ENCODE assay signal across 9 cellular contexts in genomic region chr1:223471566-223471965, GRCh38.
"Had no signal": no experiment of that assay in that cellular context is flagged by ENCODE, and none has a peak within 500 bp of the region (broad histone marks: within the 10 kb centered on the region; RNA-seq: fewer than 3 reads in every experiment).

No MANE protein-coding gene starts in this region.

- H3K9ac ChIP-seq: GM23248 had no signal

- H3K4me3 ChIP-seq: GM23248, GM23338, HAP-1 had no signal

- H2AFZ ChIP-seq: GM23248, GM23338 had no signal

- ATAC-seq: GM23338, HCT116 had no signal

- H3K4me3 Mint-ChIP-seq: GM23338, H9, HFFc6 had no signal

- H3K36me3 ChIP-seq: HAP-1 had no signal

- H3K9me3 Mint-ChIP-seq: GM23338, HFFc6 had no signal

- H3K9me3 ChIP-seq: HAP-1 had no signal

- H3K4me2 ChIP-seq: GM23338 had no signal

- H3K27ac Mint-ChIP-seq: GM23338, HFFc6 had no signal

- H3K27ac ChIP-seq: GM23248 had no signal

- H3K4me1 ChIP-seq: HAP-1 had no signal

- DNase-seq: GM23248, GOT3, H7, H9, HCEC 1CT, HFFc6 had no signal
